Comparison of ENCODE assay signal across 8 cellular contexts in the genomic region with DNA sequence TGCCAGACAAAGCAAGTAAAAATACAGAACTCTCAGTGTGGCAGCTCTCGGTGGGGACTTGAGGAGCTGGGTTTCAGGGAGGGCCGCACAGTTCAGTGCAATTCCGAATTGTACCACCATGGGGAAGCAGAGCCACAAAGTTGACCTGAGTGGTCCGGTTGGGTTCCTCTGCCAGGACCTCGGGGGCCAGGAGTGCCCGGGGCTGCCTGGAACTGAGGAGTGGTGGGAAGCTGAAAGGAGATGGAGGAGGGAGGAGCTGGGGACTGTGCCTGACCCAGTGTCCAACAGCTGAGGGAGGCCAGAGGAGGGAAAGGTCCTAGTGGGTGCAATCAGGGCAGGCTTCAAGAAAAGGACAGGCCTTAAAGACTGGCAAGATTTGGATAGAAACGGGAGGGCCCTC. TPM values are rescaled to one million over a fixed set of nuclear protein-coding genes. Genes with fewer than 3 reads are reported as not detected.
DNase-seq lines count a peak whose midpoint lies in the region; ATAC-seq, FAIRE-seq and TF ChIP-seq lines count a peak whose summit lies in the region.

No MANE protein-coding gene starts in this region.

- CTCF ChIA-PET in A549 (lab: Yijun Ruan, JAX), result interaction anchor here (0.5 to 5.6 kb wide), 42 partner anchors 8 to 1365 kb away, joined by 3 to 69 read pairs (median 4); partner anchors contain the start of gene TRH

- peak; percentile 60 to 70 for DNase-seq in A549 (ENCODE audit: low read depth in 1 of 2, low spot score in 1 of 2)
- DNase-seq in Jurkat, Clone E6-1 (ENCODE audit: low read depth, low spot score), result peak; percentile 10
- DNase-seq in OCI-M2 (lab: John Stamatoyannopoulos, UW; ENCODE audit: unreplicated experiment), result peak; percentile 27
- peak in 53 of 56 donors; percentile 5 to 82 (median 40) for DNase-seq in amygdala (lab: John Stamatoyannopoulos, UW)
- DNase-seq in right cardiac atrium, result peak; percentile 58 to 78 (median 75)
- peak; percentile 67 for DNase-seq in putamen (ENCODE audit: low spot score)
- no peak for DNase-seq in stimulated activated naive CD4-positive, alpha-beta T cell (lab: John Stamatoyannopoulos, UW)

- H3K9me3 ChIP-seq in A549, result 0 out of 3 replicates have a peak, but pooled peaks cover 4% of the 10 kb centered on the region
- H3K9me3 ChIP-seq in right cardiac atrium (ENCODE audit: control insufficient read depth, low read length), result no peaks in the 10 kb centered on the region

- POLR2A ChIA-PET in A549 (lab: Yijun Ruan, JAX), result no interaction called here

- no peak for TF ChIP-seq EP300 in A549 (IDR thresholded peaks at IDR 0.05)

- peak; percentile 61 for TF ChIP-seq CTCF in A549 (IDR thresholded peaks at IDR 0.05)
- TF ChIP-seq CTCF in GM12875 (IDR thresholded peaks at IDR 0.05; ENCODE audit: borderline replicate concordance, insufficient read depth, low read depth, low read length), result peak; percentile 75

- intact Hi-C loops in right cardiac atrium (cut with DNase I), result loop anchor here in 1 of 4 donors (5.0 to 10.0 kb wide), 2 partner anchors 55 to 153 kb away; no protein-coding TSS in a partner anchor

- no peak for FAIRE-seq in A549 (lab: Jason Lieb, UNC)

- H3K27me3 ChIP-seq in right cardiac atrium (ENCODE audit: control insufficient read depth, insufficient read depth), result no peaks in the 10 kb centered on the region

- H3K27ac ChIP-seq in A549 (no peak overlapping the region), right cardiac atrium (ENCODE audit: low read length) (no peak overlapping the region)

- 18% methylated on average over 7 of the region's 7 CpGs for WGBS in A549 (ENCODE audit: missing lambda C conversion rate)
- WGBS in right cardiac atrium, result 9% methylated on average over 7 of the region's 7 CpGs

- no peak overlapping the region for H3K4me3 ChIP-seq in A549
- H3K4me3 ChIP-seq in GM12875 (ENCODE audit: low read depth, low read length), result no peak overlapping the region
- no peak overlapping the region for H3K4me3 ChIP-seq in Jurkat, Clone E6-1 (ENCODE audit: low read length)
- H3K4me3 ChIP-seq in right cardiac atrium (ENCODE audit: low read length), result no peak overlapping the region

- ATAC-seq in A549 (peak; percentile 92 to 96), right cardiac atrium (peak; percentile 88 to 90)

- H3K4me1 ChIP-seq in A549 (no peaks in the 10 kb centered on the region), right cardiac atrium (ENCODE audit: control insufficient read depth, insufficient read depth, low read length) (no peaks in the 10 kb centered on the region)

- TF ChIP-seq POLR2A in A549 (IDR thresholded peaks at IDR 0.05; ENCODE audit: low read length), result no peak

- TF ChIP-seq RAD21 in A549 (conservative IDR thresholded peaks at IDR 0.05 in 1 of 2, IDR thresholded peaks at IDR 0.05 in 1 of 2), result peak; percentile 83 to 86

- no peak overlapping the region for H3K4me2 ChIP-seq in A549

TF ChIP-seq in A549, 52 proteins besides CTCF, POLR2A, EP300 and RAD21:
- TF ChIP-seq SMC3 (IDR thresholded peaks at IDR 0.05), result peak; percentile 85
- TF ChIP-seq PHF8 (IDR thresholded peaks at IDR 0.05; ENCODE audit: borderline replicate concordance, low read depth), result no peak
- TF ChIP-seq TP53 (CRISPR knock-in tag; IDR thresholded peaks at IDR 0.05), result no peak

RNA-seq across cellular contexts. Expression of gene TRH, which starts 32.2 kb away (rescaled TPM):
- polyA plus RNA-seq in A549 (2011; rRNA removed) (not detected in 2 replicates), A549 (2017; fragmentation: RNase III; extraction: RNeasy Plus Mini Kit Qiagen cat#74134 plus additional on column Dnase treatment) (not detected in 3 replicates), right cardiac atrium (not detected)
- not detected in 2 replicates for polyA plus RNA-seq in A549 (2012; cell fraction: cytosol; rRNA removed)
- polyA plus RNA-seq in A549 (2012; cell fraction: nucleus; rRNA removed), result not detected in 2 replicates
- polyA minus RNA-seq in A549 (2011; rRNA and poly(A)+ RNA removed), result not detected in 2 replicates
- not detected for polyA plus RNA-seq in Jurkat, Clone E6-1 (2012; ENCODE audit: insufficient read depth, insufficient read length)
- not detected for total RNA-seq in right cardiac atrium

RNA-seq across cellular contexts. Expression of gene TMCC1, which starts 48.8 kb away (rescaled TPM):
- polyA plus RNA-seq in A549 (2011; rRNA removed), result 75.7 and 75.8 TPM in 2 replicates
- 7.0 and 7.6 TPM in 2 replicates for polyA plus RNA-seq in A549 (2012; cell fraction: cytosol; rRNA removed)
- 3.7 and 4.9 TPM in 2 replicates for polyA plus RNA-seq in A549 (2012; cell fraction: nucleus; rRNA removed)
- polyA plus RNA-seq in A549 (2017; fragmentation: RNase III; extraction: RNeasy Plus Mini Kit Qiagen cat#74134 plus additional on column Dnase treatment), result 28.1 to 35.3 TPM (median 30.3 TPM) in 3 replicates
- 36.3 and 40.5 TPM in 2 replicates for polyA minus RNA-seq in A549 (2011; rRNA and poly(A)+ RNA removed)
- 11.2 TPM for polyA plus RNA-seq in Jurkat, Clone E6-1 (2012; ENCODE audit: insufficient read depth, insufficient read length)
- total RNA-seq in right cardiac atrium, result 10 to 100 TPM; 40.1 to 45.0 (median 43.9) TPM
- 12.9 TPM for polyA plus RNA-seq in right cardiac atrium

Comparison
In these comparisons a context has a peak if more than half of its experiments do, and no peak if none do; other contexts are left out.
1. DNase-seq: peak in A549 (2 of 2), Jurkat, Clone E6-1 (single experiment), OCI-M2 (single experiment), amygdala (53 of 56), right cardiac atrium (3 of 3) and putamen (single experiment); none in stimulated activated naive CD4-positive, alpha-beta T cell (0 of 6).